In the genomic region with DNA sequence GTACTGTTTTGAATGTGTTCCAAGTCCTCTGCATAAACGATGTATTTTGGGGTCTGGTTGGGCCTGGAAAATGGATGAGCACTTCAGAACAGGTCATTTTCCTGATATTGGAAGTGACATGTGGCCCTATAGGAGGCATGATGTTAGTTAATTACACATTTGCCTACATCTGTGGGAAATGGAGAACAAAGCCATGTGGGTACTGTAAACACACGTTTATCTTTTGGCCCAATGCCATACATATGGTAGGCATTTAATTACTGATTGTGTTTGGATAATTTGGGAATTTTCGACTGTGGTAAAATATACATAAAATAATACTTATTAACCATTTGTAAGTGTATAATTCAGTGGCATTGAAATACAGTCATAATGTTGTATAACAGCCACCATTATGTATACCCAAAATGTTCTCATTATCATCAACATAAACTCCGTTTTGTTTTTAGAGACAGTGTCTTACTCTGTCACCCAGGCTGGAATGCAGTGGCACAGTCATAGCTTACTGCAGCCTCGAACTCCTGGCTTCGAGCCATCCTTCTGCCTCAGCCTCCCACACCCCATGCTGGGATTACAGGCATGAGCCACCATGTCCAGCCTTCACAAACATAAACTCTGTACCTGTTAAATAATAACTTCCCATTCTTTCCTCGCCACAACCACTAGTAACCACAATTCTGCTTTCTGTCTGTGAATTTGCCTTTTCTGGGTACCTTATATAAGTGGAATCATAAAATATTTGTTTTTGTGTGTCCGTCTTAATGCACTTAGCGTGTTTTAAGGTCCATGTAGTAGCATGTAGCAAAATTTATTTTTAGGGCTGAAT, we compare ENCODE assay signal across 2 cellular contexts.
TF ChIP-seq lines count a peak whose summit lies in the region.

No MANE protein-coding gene starts in this region.

TF ChIP-seq in GM12891, 5 proteins besides CTCF, POLR2A, EP300 and RAD21:
- TF ChIP-seq SPI1 (IDR thresholded peaks at IDR 0.05; ENCODE audit: low read depth, low read length) (no peak), POLR2AphosphoS5 (IDR thresholded peaks at IDR 0.05; ENCODE audit: low read depth, low read length) (peak; percentile 63), PAX5 (IDR thresholded peaks at IDR 0.05; ENCODE audit: insufficient read depth, low read length, severe bottlenecking) (no peak), POU2F2 (IDR thresholded peaks at IDR 0.05; ENCODE audit: low read depth, low read length) (no peak), TAF1 (IDR thresholded peaks at IDR 0.05; ENCODE audit: low read depth, low read length) (no peak)

TF ChIP-seq in K562, 482 proteins besides CTCF, POLR2A, EP300 and RAD21 (continues in another document):
- TF ChIP-seq, protein P1, sequence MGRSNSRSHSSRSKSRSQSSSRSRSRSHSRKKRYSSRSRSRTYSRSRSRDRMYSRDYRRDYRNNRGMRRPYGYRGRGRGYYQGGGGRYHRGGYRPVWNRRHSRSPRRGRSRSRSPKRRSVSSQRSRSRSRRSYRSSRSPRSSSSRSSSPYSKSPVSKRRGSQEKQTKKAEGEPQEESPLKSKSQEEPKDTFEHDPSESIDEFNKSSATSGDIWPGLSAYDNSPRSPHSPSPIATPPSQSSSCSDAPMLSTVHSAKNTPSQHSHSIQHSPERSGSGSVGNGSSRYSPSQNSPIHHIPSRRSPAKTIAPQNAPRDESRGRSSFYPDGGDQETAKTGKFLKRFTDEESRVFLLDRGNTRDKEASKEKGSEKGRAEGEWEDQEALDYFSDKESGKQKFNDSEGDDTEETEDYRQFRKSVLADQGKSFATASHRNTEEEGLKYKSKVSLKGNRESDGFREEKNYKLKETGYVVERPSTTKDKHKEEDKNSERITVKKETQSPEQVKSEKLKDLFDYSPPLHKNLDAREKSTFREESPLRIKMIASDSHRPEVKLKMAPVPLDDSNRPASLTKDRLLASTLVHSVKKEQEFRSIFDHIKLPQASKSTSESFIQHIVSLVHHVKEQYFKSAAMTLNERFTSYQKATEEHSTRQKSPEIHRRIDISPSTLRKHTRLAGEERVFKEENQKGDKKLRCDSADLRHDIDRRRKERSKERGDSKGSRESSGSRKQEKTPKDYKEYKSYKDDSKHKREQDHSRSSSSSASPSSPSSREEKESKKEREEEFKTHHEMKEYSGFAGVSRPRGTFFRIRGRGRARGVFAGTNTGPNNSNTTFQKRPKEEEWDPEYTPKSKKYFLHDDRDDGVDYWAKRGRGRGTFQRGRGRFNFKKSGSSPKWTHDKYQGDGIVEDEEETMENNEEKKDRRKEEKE (IDR thresholded peaks at IDR 0.05; ENCODE audit: borderline replicate concordance in 1 of 2, control insufficient read depth in 1 of 2, low read depth in 2 of 2, low read length in 1 of 2), result 0 out of 4 replicates have a peak, but pooled peaks of 1 of the 2 experiments have one; percentile 30
- TF ChIP-seq MIER1 (IDR thresholded peaks at IDR 0.05; ENCODE audit: low read depth) (no peak), CHD1 (IDR thresholded peaks at IDR 0.05; ENCODE audit: low read length) (no peak), POLR2B (IDR thresholded peaks at IDR 0.05; ENCODE audit: low read depth, partially characterized antibody) (peak; percentile 73), MTA2 (IDR thresholded peaks at IDR 0.05; ENCODE audit: low read depth) (no peak), STAT5B (CRISPR knock-in tag; IDR thresholded peaks at IDR 0.05) (no peak), TEAD4 (IDR thresholded peaks at IDR 0.05; ENCODE audit: low read length) (no peak), TEAD4 (CRISPR knock-in tag; IDR thresholded peaks at IDR 0.05; ENCODE audit: borderline replicate concordance) (no peak), MYNN (IDR thresholded peaks at IDR 0.05) (no peak), MYNN (CRISPR knock-in tag; IDR thresholded peaks at IDR 0.05) (no peak), GABPA (tag; conservative IDR thresholded peaks at IDR 0.05; ENCODE audit: low read depth) (no peak), SREBF2 (CRISPR knock-in tag; IDR thresholded peaks at IDR 0.05) (no peak), KLF10 (CRISPR knock-in tag; IDR thresholded peaks at IDR 0.05) (no peak), FOXA1 (IDR thresholded peaks at IDR 0.05; ENCODE audit: borderline replicate concordance) (no peak), ZNF146 (CRISPR knock-in tag; IDR thresholded peaks at IDR 0.05; ENCODE audit: unreplicated experiment) (peak; percentile 16), GTF2F1 (IDR thresholded peaks at IDR 0.05; ENCODE audit: low read depth, low read length) (no peak), POLR2AphosphoS2 (IDR thresholded peaks at IDR 0.05; ENCODE audit: low read length) (peak; percentile 77; the same call in 1 of the 2 replicates), SRSF1 (IDR thresholded peaks at IDR 0.05; ENCODE audit: low read depth, low read length) (no peak), ZNF778 (CRISPR knock-in tag; IDR thresholded peaks at IDR 0.05) (no peak), SMAD2 (IDR thresholded peaks at IDR 0.05; ENCODE audit: low read depth, low read length) (no peak), BRCA1 (IDR thresholded peaks at IDR 0.05) (no peak), BRCA1 (CRISPR knock-in tag; IDR thresholded peaks at IDR 0.05) (no peak), SAFB2 (IDR thresholded peaks at IDR 0.05; ENCODE audit: borderline replicate concordance, low read depth, low read length, severe bottlenecking) (no peak), ZNF133 (CRISPR knock-in tag; IDR thresholded peaks at IDR 0.05) (no peak), ZNF583 (CRISPR knock-in tag; IDR thresholded peaks at IDR 0.05) (no peak), CHCHD3 (CRISPR knock-in tag; IDR thresholded peaks at IDR 0.05) (0 out of 2 replicates have a peak, but pooled peaks have one; percentile 3), NFIC (IDR thresholded peaks at IDR 0.05) (peak; percentile 91), CREBBP (IDR thresholded peaks at IDR 0.05; ENCODE audit: low read depth, low read length) (no peak), CAMTA2 (CRISPR knock-in tag; conservative IDR thresholded peaks at IDR 0.05) (no peak), HNRNPK (IDR thresholded peaks at IDR 0.05; ENCODE audit: low read depth, low read length, poor library complexity, severe bottlenecking) (no peak), NFE2L1 (tag; IDR thresholded peaks at IDR 0.05; ENCODE audit: borderline replicate concordance, low read depth) (no peak)
- TF ChIP-seq, protein P2, sequence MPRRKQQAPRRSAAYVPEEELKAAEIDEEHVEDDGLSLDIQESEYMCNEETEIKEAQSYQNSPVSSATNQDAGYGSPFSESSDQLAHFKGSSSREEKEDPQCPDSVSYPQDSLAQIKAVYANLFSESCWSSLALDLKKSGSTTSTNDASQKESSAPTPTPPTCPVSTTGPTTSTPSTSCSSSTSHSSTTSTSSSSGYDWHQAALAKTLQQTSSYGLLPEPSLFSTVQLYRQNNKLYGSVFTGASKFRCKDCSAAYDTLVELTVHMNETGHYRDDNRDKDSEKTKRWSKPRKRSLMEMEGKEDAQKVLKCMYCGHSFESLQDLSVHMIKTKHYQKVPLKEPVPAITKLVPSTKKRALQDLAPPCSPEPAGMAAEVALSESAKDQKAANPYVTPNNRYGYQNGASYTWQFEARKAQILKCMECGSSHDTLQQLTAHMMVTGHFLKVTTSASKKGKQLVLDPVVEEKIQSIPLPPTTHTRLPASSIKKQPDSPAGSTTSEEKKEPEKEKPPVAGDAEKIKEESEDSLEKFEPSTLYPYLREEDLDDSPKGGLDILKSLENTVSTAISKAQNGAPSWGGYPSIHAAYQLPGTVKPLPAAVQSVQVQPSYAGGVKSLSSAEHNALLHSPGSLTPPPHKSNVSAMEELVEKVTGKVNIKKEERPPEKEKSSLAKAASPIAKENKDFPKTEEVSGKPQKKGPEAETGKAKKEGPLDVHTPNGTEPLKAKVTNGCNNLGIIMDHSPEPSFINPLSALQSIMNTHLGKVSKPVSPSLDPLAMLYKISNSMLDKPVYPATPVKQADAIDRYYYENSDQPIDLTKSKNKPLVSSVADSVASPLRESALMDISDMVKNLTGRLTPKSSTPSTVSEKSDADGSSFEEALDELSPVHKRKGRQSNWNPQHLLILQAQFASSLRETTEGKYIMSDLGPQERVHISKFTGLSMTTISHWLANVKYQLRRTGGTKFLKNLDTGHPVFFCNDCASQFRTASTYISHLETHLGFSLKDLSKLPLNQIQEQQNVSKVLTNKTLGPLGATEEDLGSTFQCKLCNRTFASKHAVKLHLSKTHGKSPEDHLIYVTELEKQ (CRISPR knock-in tag; IDR thresholded peaks at IDR 0.05), result no peak
- TF ChIP-seq, protein P3, sequence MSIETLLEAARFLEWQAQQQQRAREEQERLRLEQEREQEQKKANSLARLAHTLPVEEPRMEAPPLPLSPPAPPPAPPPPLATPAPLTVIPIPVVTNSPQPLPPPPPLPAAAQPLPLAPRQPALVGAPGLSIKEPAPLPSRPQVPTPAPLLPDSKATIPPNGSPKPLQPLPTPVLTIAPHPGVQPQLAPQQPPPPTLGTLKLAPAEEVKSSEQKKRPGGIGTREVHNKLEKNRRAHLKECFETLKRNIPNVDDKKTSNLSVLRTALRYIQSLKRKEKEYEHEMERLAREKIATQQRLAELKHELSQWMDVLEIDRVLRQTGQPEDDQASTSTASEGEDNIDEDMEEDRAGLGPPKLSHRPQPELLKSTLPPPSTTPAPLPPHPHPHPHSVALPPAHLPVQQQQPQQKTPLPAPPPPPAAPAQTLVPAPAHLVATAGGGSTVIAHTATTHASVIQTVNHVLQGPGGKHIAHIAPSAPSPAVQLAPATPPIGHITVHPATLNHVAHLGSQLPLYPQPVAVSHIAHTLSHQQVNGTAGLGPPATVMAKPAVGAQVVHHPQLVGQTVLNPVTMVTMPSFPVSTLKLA (conservative IDR thresholded peaks at IDR 0.05), result peak; percentile 44 to 68; a peak in 3 of 4 replicates
- TF ChIP-seq, protein P4, sequence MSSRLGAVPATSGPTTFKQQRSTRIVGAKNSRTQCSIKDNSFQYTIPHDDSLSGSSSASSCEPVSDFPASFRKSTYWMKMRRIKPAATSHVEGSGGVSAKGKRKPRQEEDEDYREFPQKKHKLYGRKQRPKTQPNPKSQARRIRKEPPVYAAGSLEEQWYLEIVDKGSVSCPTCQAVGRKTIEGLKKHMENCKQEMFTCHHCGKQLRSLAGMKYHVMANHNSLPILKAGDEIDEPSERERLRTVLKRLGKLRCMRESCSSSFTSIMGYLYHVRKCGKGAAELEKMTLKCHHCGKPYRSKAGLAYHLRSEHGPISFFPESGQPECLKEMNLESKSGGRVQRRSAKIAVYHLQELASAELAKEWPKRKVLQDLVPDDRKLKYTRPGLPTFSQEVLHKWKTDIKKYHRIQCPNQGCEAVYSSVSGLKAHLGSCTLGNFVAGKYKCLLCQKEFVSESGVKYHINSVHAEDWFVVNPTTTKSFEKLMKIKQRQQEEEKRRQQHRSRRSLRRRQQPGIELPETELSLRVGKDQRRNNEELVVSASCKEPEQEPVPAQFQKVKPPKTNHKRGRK (tag; IDR thresholded peaks at IDR 0.05), result no peak
- TF ChIP-seq, protein P5, sequence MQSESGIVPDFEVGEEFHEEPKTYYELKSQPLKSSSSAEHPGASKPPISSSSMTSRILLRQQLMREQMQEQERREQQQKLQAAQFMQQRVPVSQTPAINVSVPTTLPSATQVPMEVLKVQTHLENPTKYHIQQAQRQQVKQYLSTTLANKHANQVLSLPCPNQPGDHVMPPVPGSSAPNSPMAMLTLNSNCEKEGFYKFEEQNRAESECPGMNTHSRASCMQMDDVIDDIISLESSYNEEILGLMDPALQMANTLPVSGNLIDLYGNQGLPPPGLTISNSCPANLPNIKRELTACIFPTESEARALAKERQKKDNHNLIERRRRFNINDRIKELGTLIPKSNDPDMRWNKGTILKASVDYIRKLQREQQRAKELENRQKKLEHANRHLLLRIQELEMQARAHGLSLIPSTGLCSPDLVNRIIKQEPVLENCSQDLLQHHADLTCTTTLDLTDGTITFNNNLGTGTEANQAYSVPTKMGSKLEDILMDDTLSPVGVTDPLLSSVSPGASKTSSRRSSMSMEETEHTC (IDR thresholded peaks at IDR 0.05), result no peak
- TF ChIP-seq, protein P6, sequence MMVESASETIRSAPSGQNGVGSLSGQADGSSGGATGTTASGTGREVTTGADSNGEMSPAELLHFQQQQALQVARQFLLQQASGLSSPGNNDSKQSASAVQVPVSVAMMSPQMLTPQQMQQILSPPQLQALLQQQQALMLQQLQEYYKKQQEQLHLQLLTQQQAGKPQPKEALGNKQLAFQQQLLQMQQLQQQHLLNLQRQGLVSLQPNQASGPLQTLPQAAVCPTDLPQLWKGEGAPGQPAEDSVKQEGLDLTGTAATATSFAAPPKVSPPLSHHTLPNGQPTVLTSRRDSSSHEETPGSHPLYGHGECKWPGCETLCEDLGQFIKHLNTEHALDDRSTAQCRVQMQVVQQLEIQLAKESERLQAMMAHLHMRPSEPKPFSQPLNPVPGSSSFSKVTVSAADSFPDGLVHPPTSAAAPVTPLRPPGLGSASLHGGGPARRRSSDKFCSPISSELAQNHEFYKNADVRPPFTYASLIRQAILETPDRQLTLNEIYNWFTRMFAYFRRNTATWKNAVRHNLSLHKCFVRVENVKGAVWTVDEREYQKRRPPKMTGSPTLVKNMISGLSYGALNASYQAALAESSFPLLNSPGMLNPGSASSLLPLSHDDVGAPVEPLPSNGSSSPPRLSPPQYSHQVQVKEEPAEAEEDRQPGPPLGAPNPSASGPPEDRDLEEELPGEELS (CRISPR knock-in tag; IDR thresholded peaks at IDR 0.05; ENCODE audit: borderline replicate concordance), result no peak
- TF ChIP-seq, protein P7, sequence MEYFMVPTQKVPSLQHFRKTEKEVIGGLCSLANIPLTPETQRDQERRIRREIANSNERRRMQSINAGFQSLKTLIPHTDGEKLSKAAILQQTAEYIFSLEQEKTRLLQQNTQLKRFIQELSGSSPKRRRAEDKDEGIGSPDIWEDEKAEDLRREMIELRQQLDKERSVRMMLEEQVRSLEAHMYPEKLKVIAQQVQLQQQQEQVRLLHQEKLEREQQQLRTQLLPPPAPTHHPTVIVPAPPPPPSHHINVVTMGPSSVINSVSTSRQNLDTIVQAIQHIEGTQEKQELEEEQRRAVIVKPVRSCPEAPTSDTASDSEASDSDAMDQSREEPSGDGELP (CRISPR knock-in tag; IDR thresholded peaks at IDR 0.05; ENCODE audit: borderline replicate concordance), result no peak
- TF ChIP-seq, protein P8, sequence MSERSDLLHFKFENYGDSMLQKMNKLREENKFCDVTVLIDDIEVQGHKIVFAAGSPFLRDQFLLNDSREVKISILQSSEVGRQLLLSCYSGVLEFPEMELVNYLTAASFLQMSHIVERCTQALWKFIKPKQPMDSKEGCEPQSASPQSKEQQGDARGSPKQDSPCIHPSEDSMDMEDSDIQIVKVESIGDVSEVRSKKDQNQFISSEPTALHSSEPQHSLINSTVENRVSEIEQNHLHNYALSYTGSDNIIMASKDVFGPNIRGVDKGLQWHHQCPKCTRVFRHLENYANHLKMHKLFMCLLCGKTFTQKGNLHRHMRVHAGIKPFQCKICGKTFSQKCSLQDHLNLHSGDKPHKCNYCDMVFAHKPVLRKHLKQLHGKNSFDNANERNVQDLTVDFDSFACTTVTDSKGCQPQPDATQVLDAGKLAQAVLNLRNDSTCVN (CRISPR knock-in tag; IDR thresholded peaks at IDR 0.05), result no peak
